In the genomic region with DNA sequence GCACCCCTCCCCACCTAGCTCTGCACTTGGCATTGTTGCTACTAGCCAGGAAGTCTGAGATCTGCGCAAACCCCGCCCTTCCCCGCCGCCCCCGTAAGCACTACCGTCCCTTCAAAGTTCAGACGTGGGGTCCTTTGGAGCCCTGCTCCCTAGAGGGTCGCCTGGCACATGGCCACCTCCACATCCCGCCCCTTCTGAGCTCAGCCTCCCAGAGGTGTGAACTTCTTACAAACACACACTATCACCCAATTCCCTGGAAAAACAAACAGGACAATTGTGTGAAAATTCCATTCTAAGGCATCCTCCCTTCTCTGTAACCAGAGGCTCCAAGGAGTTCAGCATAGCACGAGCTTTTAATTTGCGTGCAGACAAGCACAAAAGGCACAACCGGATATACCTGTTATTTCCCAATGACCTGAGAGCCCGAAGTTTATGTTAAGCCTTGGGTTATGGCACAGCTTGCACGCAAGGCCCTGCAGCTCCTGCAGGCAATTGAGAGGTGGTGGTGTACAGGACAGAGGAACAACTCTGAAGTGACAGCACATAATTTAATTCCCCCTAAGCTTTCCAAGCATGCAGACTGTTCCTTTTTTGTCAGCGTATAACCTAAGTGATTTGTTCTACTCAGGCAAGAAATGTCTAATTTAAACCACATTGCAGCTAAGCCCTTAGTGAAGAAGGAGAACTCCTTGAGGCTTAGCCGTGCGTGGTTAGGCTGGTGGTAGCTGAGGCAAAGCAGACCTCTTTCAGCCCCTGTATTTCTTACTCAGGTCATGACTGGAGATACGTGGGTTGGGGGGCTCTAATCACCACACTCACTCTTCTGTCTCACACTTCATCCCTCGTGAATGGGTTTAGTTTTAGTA, we compare ENCODE assay signal across 8 cellular contexts. TPM values are rescaled to one million over a fixed set of nuclear protein-coding genes. Genes with fewer than 3 reads are reported as not detected.
DNase-seq lines count a peak whose midpoint lies in the region; ATAC-seq and TF ChIP-seq lines count a peak whose summit lies in the region.

No MANE protein-coding gene starts in this region.

- H3K27me3 Mint-ChIP-seq in GM23338 (ENCODE audit: insufficient read depth, low read depth, poor library complexity) (peaks cover 59% of the 10 kb centered on the region), endothelial cell (ENCODE audit: unreplicated experiment) (peaks cover 2% of the 10 kb centered on the region)

- H3K27ac Mint-ChIP-seq in GM23338 (no peak overlapping the region), endothelial cell (ENCODE audit: unreplicated experiment) (no peak overlapping the region)

- no peak overlapping the region for H2AFZ ChIP-seq in GM23338

- H3F3A ChIP-seq in GM23338 (replicated peaks; ENCODE audit: low read depth), result no peaks in the 10 kb centered on the region

- H3K9me3 Mint-ChIP-seq in GM23338, result no peaks in the 10 kb centered on the region; the same call in 2 of the 3 replicates
- no peaks in the 10 kb centered on the region for H3K9me3 Mint-ChIP-seq in endothelial cell (ENCODE audit: unreplicated experiment)

- H3K4me3 Mint-ChIP-seq in GM23338 (no peak overlapping the region; the same call in 2 of the 3 replicates), endothelial cell (ENCODE audit: unreplicated experiment) (no peak overlapping the region)

- DNase-seq in GM23338 (ENCODE audit: low spot score) (peak; percentile 69), SKM-1 (lab: John Stamatoyannopoulos, UW; ENCODE audit: unreplicated experiment) (peak; percentile 73), right cardiac atrium (peak; percentile 79 to 89 (median 87)), endothelial cell (ENCODE audit: low spot score) (no peak)

- peak; percentile 11 for ATAC-seq in GM23338
- peak; percentile 40 to 86 for ATAC-seq in right cardiac atrium
- ATAC-seq in GM21381 (IDR thresholded peaks at IDR 0.05; ENCODE audit: unreplicated experiment), result no peak
- no peak for ATAC-seq in HG03135 (IDR thresholded peaks at IDR 0.05; ENCODE audit: unreplicated experiment)
- ATAC-seq in GM18502 (IDR thresholded peaks at IDR 0.05; ENCODE audit: poor library complexity, unreplicated experiment), result no peak

- no peaks in the 10 kb centered on the region for H3K36me3 Mint-ChIP-seq in GM23338 (ENCODE audit: low read depth)
- H3K36me3 Mint-ChIP-seq in endothelial cell (ENCODE audit: low read depth, unreplicated experiment), result no peaks in the 10 kb centered on the region

- TF ChIP-seq CTCF in C4-2B (conservative IDR thresholded peaks at IDR 0.05) (no peak), GM23338 (conservative IDR thresholded peaks at IDR 0.05; ENCODE audit: low read depth in 2 of 2) (no peak), endothelial cell (IDR thresholded peaks at IDR 0.05; ENCODE audit: unreplicated experiment) (no peak)

- H3K4me1 ChIP-seq in GM23338 (ENCODE audit: insufficient read depth) (peaks cover 82% of the 10 kb centered on the region), right cardiac atrium (ENCODE audit: control insufficient read depth, insufficient read depth, low read length) (peaks cover 14% of the 10 kb centered on the region)

- H3K4me3 ChIP-seq in GM23338 (peak overlapping the region; percentile 16; the same call in 1 of the 2 replicates), right cardiac atrium (ENCODE audit: low read length) (no peak overlapping the region)

- H3K4me1 Mint-ChIP-seq in GM23338 (peaks cover 79% of the 10 kb centered on the region), endothelial cell (ENCODE audit: unreplicated experiment) (peaks cover 40% of the 10 kb centered on the region)

- H4K20me1 ChIP-seq in GM23338 (replicated peaks; ENCODE audit: insufficient read depth), result no peaks in the 10 kb centered on the region

- H3K27ac ChIP-seq in C4-2B (peak overlapping the region; percentile 64), GM23338 (ENCODE audit: low read depth) (no peak overlapping the region), right cardiac atrium (ENCODE audit: low read length) (peak overlapping the region; percentile 54)

- WGBS in right cardiac atrium, result 21% methylated on average over 19 of the region's 19 CpGs

- H3K9me3 ChIP-seq in right cardiac atrium (ENCODE audit: control insufficient read depth, low read length), result no peaks in the 10 kb centered on the region

- no peaks in the 10 kb centered on the region for H3K9me2 ChIP-seq in GM23338 (ENCODE audit: insufficient read depth)

- no peaks in the 10 kb centered on the region for H3K36me3 ChIP-seq in GM23338 (ENCODE audit: insufficient read depth)

- H3K27me3 ChIP-seq in GM23338 (ENCODE audit: insufficient read depth) (peaks cover 72% of the 10 kb centered on the region), right cardiac atrium (ENCODE audit: control insufficient read depth, insufficient read depth) (no peaks in the 10 kb centered on the region)

- no peaks in the 10 kb centered on the region for H3K79me2 ChIP-seq in GM23338 (replicated peaks; ENCODE audit: insufficient read depth)

- peak overlapping the region; percentile 55 for H3K4me2 ChIP-seq in GM23338

- intact Hi-C loops in right cardiac atrium (cut with DNase I), result no loop called here

TF ChIP-seq in GM23338, 12 proteins besides CTCF, POLR2A, EP300 and RAD21 (continues in another document):
- TF ChIP-seq, protein P1, sequence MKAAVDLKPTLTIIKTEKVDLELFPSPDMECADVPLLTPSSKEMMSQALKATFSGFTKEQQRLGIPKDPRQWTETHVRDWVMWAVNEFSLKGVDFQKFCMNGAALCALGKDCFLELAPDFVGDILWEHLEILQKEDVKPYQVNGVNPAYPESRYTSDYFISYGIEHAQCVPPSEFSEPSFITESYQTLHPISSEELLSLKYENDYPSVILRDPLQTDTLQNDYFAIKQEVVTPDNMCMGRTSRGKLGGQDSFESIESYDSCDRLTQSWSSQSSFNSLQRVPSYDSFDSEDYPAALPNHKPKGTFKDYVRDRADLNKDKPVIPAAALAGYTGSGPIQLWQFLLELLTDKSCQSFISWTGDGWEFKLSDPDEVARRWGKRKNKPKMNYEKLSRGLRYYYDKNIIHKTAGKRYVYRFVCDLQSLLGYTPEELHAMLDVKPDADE (IDR thresholded peaks at IDR 0.05), result no peak
- TF ChIP-seq REST (IDR thresholded peaks at IDR 0.05; ENCODE audit: unreplicated experiment) (no peak), STAT1 (IDR thresholded peaks at IDR 0.05; ENCODE audit: unreplicated experiment) (no peak)

RNA-seq across cellular contexts. Expression of gene CYP1B1, which starts 20.3 kb away (rescaled TPM):
- 2.6 and 6.2 TPM in 2 replicates for total RNA-seq in GM23338 (2014; rRNA removed; shearing (Covaris generic))
- polyA plus RNA-seq in GM23338 (2016; fragmentation: Nextera tagmentation; extraction: Ambion mirVana) (2.4 and 3.3 TPM in 2 replicates), right cardiac atrium (10.1 TPM)
- total RNA-seq in right cardiac atrium (100 to 1,000 TPM in 1 of 4 donors, 10 to 100 TPM in 3; 43.7 to 142 (median 53.4) TPM), endothelial cell (ENCODE audit: unreplicated experiment) (1.2 TPM)

Comparison
In these comparisons a context has a peak if more than half of its experiments do, and no peak if none do; other contexts are left out.
1. ATAC-seq: peak in GM23338 (single experiment) and right cardiac atrium (2 of 2); none in GM21381 (single experiment), HG03135 (single experiment) and GM18502 (single experiment).